8 cellular contexts compared by ENCODE assay signal in the genomic region with DNA sequence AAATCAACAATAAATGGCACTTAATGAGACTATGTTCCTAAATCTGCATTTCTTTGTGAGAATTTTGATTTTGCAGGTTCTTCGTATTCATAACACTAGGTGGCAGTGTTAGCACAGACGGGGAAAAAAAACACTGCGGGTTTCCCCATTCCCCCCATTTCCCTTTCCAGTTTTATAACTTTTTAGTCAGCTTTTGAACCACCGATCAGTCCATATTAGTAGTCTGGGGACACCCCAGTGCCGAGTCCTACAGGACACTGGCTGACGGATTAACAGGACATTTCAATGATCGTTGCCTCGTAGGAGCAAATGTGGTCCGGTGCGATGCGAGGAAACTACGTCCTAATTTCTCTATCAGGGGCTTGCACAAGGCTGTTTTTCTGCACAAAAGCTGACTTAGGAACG.
DNase-seq lines count a peak whose midpoint lies in the region; ATAC-seq and TF ChIP-seq lines count a peak whose summit lies in the region.

No MANE protein-coding gene starts in this region.

- WGBS in stomach, 5 donors, result 28 to 41% (median 35%) methylated on average over 13 of the region's 13 CpGs

- H3K4me3 ChIP-seq in OCI-LY7 (ENCODE audit: low read depth, low read length, poor library complexity, severe bottlenecking) (no peak overlapping the region), astrocyte of the cerebellum (ENCODE audit: low read depth, low read length) (no peak overlapping the region), stomach (peak overlapping the region; percentile 25 to 34 (median 34))

- in situ Hi-C loops in GM13977 (cut with MboI; ENCODE audit: low pct_unique_long_range_greater_than_20kb, low sequenced_read_pairs, unreplicated experiment) (loop anchor here (10.0 kb wide), 4 partner anchors 144 to 1034 kb away; no protein-coding TSS in a partner anchor), astrocyte of the cerebellum (cut with HindIII; ENCODE audit: low sequenced_read_pairs) (loop anchor here (25.0 kb wide), 1 partner anchor 1042 kb away; no protein-coding TSS in a partner anchor)

- no peak for TF ChIP-seq POLR2A in stomach (IDR thresholded peaks at IDR 0.05)

- TF ChIP-seq CTCF in GM13977 (IDR thresholded peaks at IDR 0.05; ENCODE audit: extremely low read depth, insufficient read depth, missing control alignments) (peak; percentile 57), OCI-LY7 (conservative IDR thresholded peaks at IDR 0.05; ENCODE audit: low read length) (peak; percentile 94), astrocyte of the cerebellum (IDR thresholded peaks at IDR 0.05; ENCODE audit: low read depth, low read length, missing control alignments) (peak; percentile 66), stomach (IDR thresholded peaks at IDR 0.05) (peak in 4 of 7 experiments; percentile 47 to 64 (median 60))

- H3K27me3 ChIP-seq in stomach, result no peaks in the 10 kb centered on the region

- 0 out of 2 replicates have a peak, but pooled peaks cover 4% of the 10 kb centered on the region for H4K20me1 ChIP-seq in OCI-LY7 (ENCODE audit: insufficient read depth, low read length)

- peak; percentile 10 for DNase-seq in Ammon's horn (ENCODE audit: low spot score)
- DNase-seq in GM13977 (ENCODE audit: low spot score), result peak; percentile 19
- DNase-seq in OCI-LY7 (ENCODE audit: low spot score), result peak; percentile 24
- no peak for DNase-seq in astrocyte of the cerebellum (ENCODE audit: low read depth)
- DNase-seq in inferior parietal cortex (ENCODE audit: extremely low spot score), result peak; percentile 72
- DNase-seq in stomach, result no peak

- intact Hi-C loops in OCI-LY7 (cut with micrococcal nuclease; ENCODE audit: unreplicated experiment) (no loop called here), stomach (cut with DNase I; ENCODE audit: low total_unique reads) (loop anchor here (5.0 to 10.0 kb wide), 2 partner anchors 604 to 1032 kb away; no protein-coding TSS in a partner anchor)

- no peak overlapping the region for H2AFZ ChIP-seq in OCI-LY7 (ENCODE audit: low read length)

- ATAC-seq in HG02798 (IDR thresholded peaks at IDR 0.05; ENCODE audit: poor library complexity, unreplicated experiment) (no peak), GM18873 (IDR thresholded peaks at IDR 0.05; ENCODE audit: low FRiP score, unreplicated experiment) (no peak)

- H3K27ac ChIP-seq in OCI-LY7 (ENCODE audit: low read depth, low read length, poor library complexity, severe bottlenecking) (no peak overlapping the region), stomach (peak overlapping the region in 2 of 5 donors; percentile 47 to 49)

- POLR2A ChIA-PET in OCI-LY7 (lab: Charles Lee), result interaction anchor here (0.7 to 0.9 kb wide), 2 partner anchors 12 to 280 kb away, joined by 3 to 4 read pairs; no protein-coding TSS in a partner anchor

- H3K9me3 ChIP-seq in OCI-LY7 (ENCODE audit: low read length), result no peaks in the 10 kb centered on the region
- H3K9me3 ChIP-seq in stomach, result no peaks in the 10 kb centered on the region

- H3K9me2 ChIP-seq in OCI-LY7 (ENCODE audit: insufficient read depth, low read length), result no peaks in the 10 kb centered on the region

- CTCF ChIA-PET in OCI-LY7 (lab: Charles Lee; ENCODE audit: unreplicated experiment), result no interaction called here

- BruUV-seq in OCI-LY7 (replicated peaks; lab: Mats Ljungman, UMichigan), result no TSS peak

- no peak for TF ChIP-seq EP300 in stomach (IDR thresholded peaks at IDR 0.05)

- H3K4me2 ChIP-seq in OCI-LY7 (ENCODE audit: low read length), result peak overlapping the region; percentile 21; the same call in 1 of the 2 replicates

- no peaks in the 10 kb centered on the region for H3K79me2 ChIP-seq in OCI-LY7 (ENCODE audit: insufficient read depth, low read depth, low read length)

- H3K36me3 ChIP-seq in OCI-LY7 (ENCODE audit: insufficient read depth, low read length), result no peaks in the 10 kb centered on the region
- no peaks in the 10 kb centered on the region for H3K36me3 ChIP-seq in stomach

- H3K4me1 ChIP-seq in OCI-LY7 (ENCODE audit: insufficient read depth, low read length, poor library complexity, severe bottlenecking) (no peaks in the 10 kb centered on the region), stomach (peaks cover 0 to 6% (median 0%) of the 10 kb centered on the region in 4 donors)

Comparison
In these comparisons a context has a peak if more than half of its experiments do, and no peak if none do; other contexts are left out.
1. DNase-seq: peak in Ammon's horn (single experiment), GM13977 (single experiment), OCI-LY7 (single experiment) and inferior parietal cortex (single experiment); none in astrocyte of the cerebellum (single experiment) and stomach (single experiment).
2. H3K4me3 ChIP-seq: peak in stomach (4 of 4); none in OCI-LY7 (single experiment) and astrocyte of the cerebellum (single experiment).
3. Peak in every context shown above with its lines, with median percentiles within 50 percentile points of each other: CTCF ChIP-seq.